Comparison of ENCODE assay signal across 26 cellular contexts in genomic region chr5:115317750-115318149, GRCh38.
"Had no signal": no experiment of that assay in that cellular context is flagged by ENCODE, and none has a peak within 500 bp of the region (broad histone marks: within the 10 kb centered on the region; RNA-seq: fewer than 3 reads in every experiment).

No MANE protein-coding gene starts in this region.

- H3K4me3 Mint-ChIP-seq: dendritic cell treated with granulocyte-macrophage colony-stimulating factor and Interleukin-4, amounts not matched to agents 40 ng/mL and 50 ng/mL, for 4 days; effector memory CD8-positive, alpha-beta T cell; endodermal cell; immature natural killer cell; naive thymus-derived CD4-positive, alpha-beta T cell had no signal

- DNase-seq: colonic mucosa; cortex of kidney; effector CD8-positive, alpha-beta T cell; effector memory CD8-positive, alpha-beta T cell; endodermal cell; erythroblast; esophagus squamous epithelium; foreskin melanocyte; gastrocnemius medialis; glutamatergic neuron; head of caudate nucleus; hypothalamus; immature natural killer cell; islet precursor cell; kidney; kidney glomerular epithelial cell; left ventricle myocardium inferior; lower lobe of right lung; mesenchymal stem cell; midbrain; naive thymus-derived CD4-positive, alpha-beta T cell had no signal

- H3K27me3 ChIP-seq: colonic mucosa, gastrocnemius medialis, hepatocyte had no signal

- ATAC-seq: effector memory CD8-positive, alpha-beta T cell; esophagus mucosa; gastrocnemius medialis; left lobe of liver; lower lobe of right lung; naive thymus-derived CD4-positive, alpha-beta T cell had no signal

- H3K27ac ChIP-seq: colonic mucosa, epithelial cell of prostate, esophagus squamous epithelium, gastrocnemius medialis, hepatocyte, lower lobe of right lung had no signal

- H3K36me3 Mint-ChIP-seq: immature natural killer cell; naive thymus-derived CD4-positive, alpha-beta T cell had no signal

- H3K27ac Mint-ChIP-seq: dendritic cell treated with granulocyte-macrophage colony-stimulating factor and Interleukin-4, amounts not matched to agents 40 ng/mL and 50 ng/mL, for 4 days; effector memory CD8-positive, alpha-beta T cell; endodermal cell; immature natural killer cell; naive thymus-derived CD4-positive, alpha-beta T cell had no signal

- H3K4me1 ChIP-seq: colonic mucosa, esophagus squamous epithelium, gastrocnemius medialis, lower lobe of right lung had no signal

- H3K9me3 ChIP-seq: colonic mucosa, esophagus squamous epithelium, gastrocnemius medialis, left ventricle myocardium inferior, lower lobe of right lung had no signal

- H3K36me3 ChIP-seq: colonic mucosa, esophagus squamous epithelium, gastrocnemius medialis, left ventricle myocardium inferior, lower lobe of right lung had no signal

- H3K4me3 ChIP-seq: colonic mucosa, esophagus squamous epithelium, gastrocnemius medialis, hepatocyte, left ventricle myocardium inferior, lower lobe of right lung had no signal

- H2AFZ ChIP-seq: hepatocyte had no signal

- H3K4me1 Mint-ChIP-seq: immature natural killer cell; naive thymus-derived CD4-positive, alpha-beta T cell had no signal

- H3K4me2 ChIP-seq: hepatocyte had no signal

- H3K79me2 ChIP-seq: hepatocyte had no signal

- H3K9me3 Mint-ChIP-seq: dendritic cell treated with granulocyte-macrophage colony-stimulating factor and Interleukin-4, amounts not matched to agents 40 ng/mL and 50 ng/mL, for 4 days; effector memory CD8-positive, alpha-beta T cell; endodermal cell; immature natural killer cell had no signal
